ENCODE assay signal across 24 cellular contexts in genomic region chr9:132949709-132950108, GRCh38. TPM values are rescaled to one million over a fixed set of nuclear protein-coding genes. Genes with fewer than 3 reads are reported as not detected.
"Had no signal": no experiment of that assay in that cellular context is flagged by ENCODE, and none has a peak within 500 bp of the region (broad histone marks: within the 10 kb centered on the region; RNA-seq: fewer than 3 reads in every experiment).

No MANE protein-coding gene starts in this region.

- ATAC-seq: T-cell had no signal

- H3K27me3 Mint-ChIP-seq: IgD-negative memory B cell, T-cell had no signal

- FAIRE-seq: RCC 7860 had no signal

- H3K9ac ChIP-seq: SK-N-SH had no signal

- DNase-seq: KBM-7, NCI-H1092, NCI-H1105 treated with DMSO at 0.1 percent for 48 hours, NCI-H1436, NCI-H187, NCI-H2029, NCI-H2081 treated with DMSO at 0.1 percent for 48 hours, NCI-H2171, NCI-H226, NCI-H446, NCI-H510A, NCI-H524 treated with DMSO at 0.1 percent for 48 hours, NCI-H69, NCI-H774, Right ventricle myocardium superior, RPMI8226, SIG-M5, SK-N-SH, SW 1271, T-cell had no signal

- H3K4me3 Mint-ChIP-seq: T-cell had no signal

- H3K27ac Mint-ChIP-seq: T-cell had no signal

- H3K4me2 ChIP-seq: SK-N-SH had no signal

- H3K9me3 ChIP-seq: SK-N-SH had no signal

- H3K36me3 Mint-ChIP-seq: T-cell had no signal

RNA-seq across cellular contexts. Expression of gene GFI1B, which starts 28.8 kb away (rescaled TPM):
- total RNA-seq: HT-29, MCF 10A, Right ventricle myocardium superior had no signal
- polyA plus RNA-seq: SK-N-SH had no signal
